9 cellular contexts compared by ENCODE assay signal in the genomic region with DNA sequence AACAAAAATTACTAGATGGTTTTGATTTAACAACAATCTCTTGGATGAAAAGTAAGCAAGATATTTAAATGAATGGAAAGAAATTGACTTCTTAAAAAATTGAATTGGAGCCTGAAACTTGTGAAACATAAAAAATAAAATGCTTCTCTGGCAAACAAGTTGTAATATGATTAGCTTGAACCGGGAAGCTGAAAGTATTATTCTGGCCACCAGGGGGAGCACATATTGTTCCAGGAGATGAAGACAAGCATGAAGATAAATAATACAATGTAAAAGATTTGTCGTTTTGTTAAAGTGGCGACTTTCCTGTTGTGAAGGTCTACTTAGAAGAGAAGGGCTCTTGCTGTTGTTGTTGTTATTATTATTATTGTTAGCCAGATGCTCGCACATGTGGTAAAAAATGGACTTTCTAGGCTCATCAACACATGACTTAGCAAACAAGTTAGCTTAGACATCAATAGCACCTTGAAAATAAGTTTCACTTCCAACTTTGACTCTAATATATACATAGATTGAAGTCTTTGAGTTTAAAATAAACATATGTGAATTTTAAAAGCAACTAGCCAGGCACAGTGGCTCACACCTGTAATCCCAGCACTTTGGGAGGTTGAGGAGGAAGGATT. TPM values are rescaled to one million over a fixed set of nuclear protein-coding genes. Genes with fewer than 3 reads are reported as not detected.
DNase-seq lines count a peak whose midpoint lies in the region; ATAC-seq, FAIRE-seq and TF ChIP-seq lines count a peak whose summit lies in the region.
"Had no signal": no experiment of that assay in that cellular context is flagged by ENCODE, and none has a peak within 500 bp of the region (broad histone marks: within the 10 kb centered on the region; RNA-seq: fewer than 3 reads in every experiment).

No MANE protein-coding gene starts in this region.

- POLR2A ChIA-PET in CD8-positive, alpha-beta T cell (lab: Charles Lee): no interaction called here

- no peak overlapping the region for H3K4me3 Mint-ChIP-seq in CD8-positive, alpha-beta T cell
- H3K4me3 Mint-ChIP-seq: T-helper 1 cell treated with Interleukin-12 subunit alpha and Interleukin-12 subunit beta and Interleukin-4 antibody, amounts not matched to agents 30 μg/mL and 1 μg/mL, for 36 hours had no signal

- H3K27ac ChIP-seq in CD8-positive, alpha-beta T cell (ENCODE audit: low read depth, low read length): no peak overlapping the region

- H3K27me3 Mint-ChIP-seq in CD8-positive, alpha-beta T cell (ENCODE audit: low read depth): peaks cover 32% of the 10 kb centered on the region

- no peaks in the 10 kb centered on the region for H3K9me3 Mint-ChIP-seq in CD8-positive, alpha-beta T cell
- H3K9me3 Mint-ChIP-seq: T-helper 1 cell treated with Interleukin-12 subunit alpha and Interleukin-12 subunit beta and Interleukin-4 antibody, amounts not matched to agents 30 μg/mL and 1 μg/mL, for 36 hours had no signal

- H3K27me3 ChIP-seq in CD8-positive, alpha-beta T cell (ENCODE audit: insufficient read depth, low read length): no peaks in the 10 kb centered on the region

- H3K4me1 ChIP-seq in CD8-positive, alpha-beta T cell (ENCODE audit: insufficient read depth, low read length): no peaks in the 10 kb centered on the region

- peak; percentile 68 for FAIRE-seq in TTC549 (lab: Jason Lieb, UNC)

- no peak for ATAC-seq in CD8-positive, alpha-beta T cell
- ATAC-seq in GM18868 (IDR thresholded peaks at IDR 0.05; ENCODE audit: unreplicated experiment) (peak; percentile 74), HG03457 (IDR thresholded peaks at IDR 0.05; ENCODE audit: unreplicated experiment) (no peak)

- no peaks in the 10 kb centered on the region for H3K9me3 ChIP-seq in CD8-positive, alpha-beta T cell (ENCODE audit: low read length)

- H3K4me1 Mint-ChIP-seq in CD8-positive, alpha-beta T cell (ENCODE audit: low read depth): no peaks in the 10 kb centered on the region

- DNase-seq in CD8-positive, alpha-beta T cell: peak in 4 of 7 experiments; percentile 14 to 24 (median 18)
- peak; percentile 43 for DNase-seq in NCI-H146 (lab: John Stamatoyannopoulos, UW)
- peak; percentile 69 for DNase-seq in fibroblast of mammary gland (ENCODE audit: low read depth)
- peak; percentile 35 for DNase-seq in putamen (ENCODE audit: low spot score)
- DNase-seq in GOT3 (lab: John Stamatoyannopoulos, UW): no peak

- peak; percentile 72 for TF ChIP-seq CTCF in CD8-positive, alpha-beta T cell (IDR thresholded peaks at IDR 0.05)
- TF ChIP-seq CTCF in fibroblast of mammary gland (conservative IDR thresholded peaks at IDR 0.05; ENCODE audit: control insufficient read depth, insufficient read depth, low read depth, low read length): peak; percentile 74

- H3K27ac Mint-ChIP-seq in CD8-positive, alpha-beta T cell: no peak overlapping the region
- H3K27ac Mint-ChIP-seq: T-helper 1 cell treated with Interleukin-12 subunit alpha and Interleukin-12 subunit beta and Interleukin-4 antibody, amounts not matched to agents 30 μg/mL and 1 μg/mL, for 36 hours had no signal

- no peaks in the 10 kb centered on the region for H3K36me3 ChIP-seq in CD8-positive, alpha-beta T cell (ENCODE audit: insufficient read depth, low read length)

- CTCF ChIA-PET in CD8-positive, alpha-beta T cell (lab: Charles Lee): no interaction called here

- intact Hi-C loops in CD8-positive, alpha-beta T cell (cut with DNase I, micrococcal nuclease): loop anchor here in 1 of 2 experiments (5.0 kb wide), 2 partner anchors 1623 to 1893 kb away; no protein-coding TSS in a partner anchor

- H3K36me3 Mint-ChIP-seq in CD8-positive, alpha-beta T cell: no peaks in the 10 kb centered on the region

- H3K4me3 ChIP-seq in CD8-positive, alpha-beta T cell (ENCODE audit: low read depth, low read length): no peak overlapping the region
- H3K4me3 ChIP-seq in fibroblast of mammary gland (ENCODE audit: control insufficient read depth, low read depth, low read length): no peak overlapping the region

RNA-seq across cellular contexts. Expression of a gene that starts 14.2 kb away (rescaled TPM):
- total RNA-seq in CD8-positive, alpha-beta T cell: not detected
